In genomic region chr20:51434556-51435256, GRCh38 we compare ENCODE assay signal across 12 cellular contexts.
DNase-seq lines count a peak whose midpoint lies in the region; ATAC-seq and TF ChIP-seq lines count a peak whose summit lies in the region.
"Had no signal": no experiment of that assay in that cellular context is flagged by ENCODE, and none has a peak within 500 bp of the region (broad histone marks: within the 10 kb centered on the region; RNA-seq: fewer than 3 reads in every experiment).

No MANE protein-coding gene starts in this region.

- H3K9me3 ChIP-seq in PC-9 (ENCODE audit: insufficient read depth, low read depth) = no peaks in the 10 kb centered on the region
- no peaks in the 10 kb centered on the region for H3K9me3 ChIP-seq in Karpas-422 (ENCODE audit: low read length)
- H3K9me3 ChIP-seq: heart left ventricle, SK-N-SH had no signal

- H3K4me1 Mint-ChIP-seq in activated T-cell treated with anti-CD3 and anti-CD28 coated beads, Interleukin-2, amount 50 U/mL, for 72 hours (ENCODE audit: low read depth) = peaks cover 77% of the 10 kb centered on the region
- H3K4me1 Mint-ChIP-seq in activated T-cell treated with anti-CD3 and anti-CD28 coated beads, Interleukin-2, amount 50 U/mL, for 4 hours (ENCODE audit: low read depth) = peaks cover 51% of the 10 kb centered on the region
- H3K4me1 Mint-ChIP-seq in stimulated activated memory B cell treated with anti-CD40 and anti-IgM and Interleukin-4, amounts not matched to agents 10 μg/mL and 1 μg/mL and 100 μg/mL, for 72 hours = peaks cover 44% of the 10 kb centered on the region

- H2AFZ ChIP-seq in PC-9 = no peak overlapping the region
- no peak overlapping the region for H2AFZ ChIP-seq in Karpas-422 (ENCODE audit: low read length)

- H3K27ac ChIP-seq in PC-9 (peak overlapping the region; percentile 78), Karpas-422 (ENCODE audit: low read length) (no peak overlapping the region)
- H3K27ac ChIP-seq: C4-2B, heart left ventricle had no signal

- no peak overlapping the region for H3K4me3 ChIP-seq in PC-9
- H3K4me3 ChIP-seq in Karpas-422 (ENCODE audit: low read length) = no peak overlapping the region
- H3K4me3 ChIP-seq: heart left ventricle had no signal

- no peak overlapping the region for H3K9ac ChIP-seq in Karpas-422 (ENCODE audit: low read length)
- H3K9ac ChIP-seq: SK-N-SH had no signal

- intact Hi-C loops in PC-9 (cut with micrococcal nuclease; ENCODE audit: unreplicated experiment) = no loop called here

- H3K4me3 Mint-ChIP-seq in activated T-cell treated with anti-CD3 and anti-CD28 coated beads, Interleukin-2, amount 50 U/mL, for 72 hours = no peak overlapping the region
- H3K4me3 Mint-ChIP-seq in activated T-cell treated with anti-CD3 and anti-CD28 coated beads, Interleukin-2, amount 50 U/mL, for 4 hours = no peak overlapping the region
- H3K4me3 Mint-ChIP-seq in stimulated activated memory B cell treated with anti-CD40 and anti-IgM and Interleukin-4, amounts not matched to agents 10 μg/mL and 1 μg/mL and 100 μg/mL, for 72 hours = no peak overlapping the region
- H3K4me3 Mint-ChIP-seq: brain had no signal

- no peaks in the 10 kb centered on the region for H3K9me3 Mint-ChIP-seq in activated T-cell treated with anti-CD3 and anti-CD28 coated beads, Interleukin-2, amount 50 U/mL, for 72 hours
- no peaks in the 10 kb centered on the region for H3K9me3 Mint-ChIP-seq in activated T-cell treated with anti-CD3 and anti-CD28 coated beads, Interleukin-2, amount 50 U/mL, for 4 hours
- no peaks in the 10 kb centered on the region for H3K9me3 Mint-ChIP-seq in stimulated activated memory B cell treated with anti-CD40 and anti-IgM and Interleukin-4, amounts not matched to agents 10 μg/mL and 1 μg/mL and 100 μg/mL, for 72 hours
- H3K9me3 Mint-ChIP-seq: brain had no signal

- H3F3A ChIP-seq in PC-9 (ENCODE audit: insufficient read depth, low read depth) = peaks cover 17% of the 10 kb centered on the region; the same call in 1 of the 2 replicates

- peak in 1 of 2 donors; percentile 47 for ATAC-seq in activated T-cell treated with anti-CD3 and anti-CD28 coated beads, Interleukin-2, amount 50 U/mL, for 72 hours (replicated peaks in 1 of 2)
- no peak for ATAC-seq in activated T-cell treated with anti-CD3 and anti-CD28 coated beads, Interleukin-2, amount 50 U/mL, for 4 hours
- ATAC-seq in stimulated activated memory B cell treated with anti-CD40 and anti-IgM and Interleukin-4, amounts not matched to agents 10 μg/mL and 1 μg/mL and 100 μg/mL, for 72 hours = no peak
- ATAC-seq in HG03571 (IDR thresholded peaks at IDR 0.05; ENCODE audit: unreplicated experiment) = no peak
- ATAC-seq: heart left ventricle had no signal

- H3K27me3 Mint-ChIP-seq in activated T-cell treated with anti-CD3 and anti-CD28 coated beads, Interleukin-2, amount 50 U/mL, for 72 hours (ENCODE audit: low read depth) = no peaks in the 10 kb centered on the region
- H3K27me3 Mint-ChIP-seq in activated T-cell treated with anti-CD3 and anti-CD28 coated beads, Interleukin-2, amount 50 U/mL, for 4 hours (ENCODE audit: low read depth) = no peaks in the 10 kb centered on the region
- H3K27me3 Mint-ChIP-seq in stimulated activated memory B cell treated with anti-CD40 and anti-IgM and Interleukin-4, amounts not matched to agents 10 μg/mL and 1 μg/mL and 100 μg/mL, for 72 hours = no peaks in the 10 kb centered on the region

- TF ChIP-seq POLR2A in erythroblast (IDR thresholded peaks at IDR 0.05; ENCODE audit: low read length) = no peak

- peaks cover 19 to 33% of the 10 kb centered on the region in 2 donors for H3K36me3 Mint-ChIP-seq in activated T-cell treated with anti-CD3 and anti-CD28 coated beads, Interleukin-2, amount 50 U/mL, for 72 hours (ENCODE audit: insufficient read depth in 2 of 2)
- H3K36me3 Mint-ChIP-seq in activated T-cell treated with anti-CD3 and anti-CD28 coated beads, Interleukin-2, amount 50 U/mL, for 4 hours (ENCODE audit: insufficient read depth) = peaks cover 53% of the 10 kb centered on the region
- peaks cover 82% of the 10 kb centered on the region for H3K36me3 Mint-ChIP-seq in stimulated activated memory B cell treated with anti-CD40 and anti-IgM and Interleukin-4, amounts not matched to agents 10 μg/mL and 1 μg/mL and 100 μg/mL, for 72 hours
- H3K36me3 Mint-ChIP-seq: brain had no signal

- H3K27ac Mint-ChIP-seq in activated T-cell treated with anti-CD3 and anti-CD28 coated beads, Interleukin-2, amount 50 U/mL, for 72 hours = peak overlapping the region; percentile 58
- peak overlapping the region; percentile 12 for H3K27ac Mint-ChIP-seq in stimulated activated memory B cell treated with anti-CD40 and anti-IgM and Interleukin-4, amounts not matched to agents 10 μg/mL and 1 μg/mL and 100 μg/mL, for 72 hours

- CTCF ChIA-PET in PC-9 (lab: Charles Lee) = no interaction called here

- no peak for DNase-seq in activated T-cell treated with anti-CD3 and anti-CD28 coated beads, Interleukin-2, amount 50 U/mL, for 72 hours
- DNase-seq in activated T-cell treated with anti-CD3 and anti-CD28 coated beads, Interleukin-2, amount 50 U/mL, for 4 hours = no peak
- DNase-seq in PC-9 (peak in 1 of 2 experiments; percentile 83), erythroblast (lab: John Stamatoyannopoulos, UW) (peak; percentile 29 to 79), Karpas-422 (no peak), germinal center (ENCODE audit: low spot score) (no peak)
- DNase-seq: heart left ventricle, SK-N-SH had no signal

- H3K27me3 ChIP-seq in PC-9 (ENCODE audit: insufficient read depth, low read depth) (no peaks in the 10 kb centered on the region), Karpas-422 (ENCODE audit: low read length) (no peaks in the 10 kb centered on the region)
- H3K27me3 ChIP-seq: heart left ventricle had no signal

- POLR2A ChIA-PET in PC-9 (lab: Charles Lee; ENCODE audit: unreplicated experiment) = no interaction called here

- TF ChIP-seq CTCF in PC-9 (conservative IDR thresholded peaks at IDR 0.05) = no peak

- H3K4me1 ChIP-seq in PC-9 (replicated peaks; ENCODE audit: insufficient read depth) = peaks cover 23% of the 10 kb centered on the region
- H3K4me1 ChIP-seq in Karpas-422 (ENCODE audit: low read length) = peaks cover 29% of the 10 kb centered on the region

- no peaks in the 10 kb centered on the region for H3K79me2 ChIP-seq in PC-9 (ENCODE audit: low read depth)
- peaks cover 34% of the 10 kb centered on the region for H3K79me2 ChIP-seq in Karpas-422 (ENCODE audit: low read length)

- no peaks in the 10 kb centered on the region for H3K9me2 ChIP-seq in PC-9 (ENCODE audit: insufficient read depth)
- no peaks in the 10 kb centered on the region for H3K9me2 ChIP-seq in Karpas-422 (replicated peaks; ENCODE audit: insufficient read depth, low read length)
- H3K9me2 ChIP-seq: SK-N-SH had no signal

- H3K36me3 ChIP-seq in PC-9 (ENCODE audit: low read depth) (no peaks in the 10 kb centered on the region), Karpas-422 (ENCODE audit: insufficient read depth, low read length) (peaks cover 27% of the 10 kb centered on the region)

- no TSS peak for BruUV-seq in PC-9 (replicated peaks; lab: Mats Ljungman, UMichigan)

- H3K4me2 ChIP-seq in PC-9 = peak overlapping the region; percentile 47
- H3K4me2 ChIP-seq in Karpas-422 (ENCODE audit: low read depth, low read length, poor library complexity, severe bottlenecking) = no peak overlapping the region
- H3K4me2 ChIP-seq: SK-N-SH had no signal

- H4K20me1 ChIP-seq in PC-9 (ENCODE audit: insufficient read depth) (no peaks in the 10 kb centered on the region), Karpas-422 (ENCODE audit: insufficient read depth, low read depth, low read length) (no peaks in the 10 kb centered on the region)

Comparison
In these comparisons a context has a peak if more than half of its experiments do, and no peak if none do; other contexts are left out.
1. DNase-seq: peak in erythroblast (2 of 2); none in activated T-cell treated with anti-CD3 and anti-CD28 coated beads, Interleukin-2, amount 50 U/mL, for 72 hours (0 of 2), activated T-cell treated with anti-CD3 and anti-CD28 coated beads, Interleukin-2, amount 50 U/mL, for 4 hours (single experiment), Karpas-422 (single experiment) and germinal center (single experiment).